ENCODE assay signal across 31 cellular contexts in genomic region chr10:85524001-85524400, GRCh38.
A peak's percentile ranks its signal among the peaks of the same experiment; 100 is the strongest.
DNase-seq lines count a peak whose midpoint lies in the region; ATAC-seq and TF ChIP-seq lines count a peak whose summit lies in the region.
"Had no signal": no experiment of that assay in that cellular context is flagged by ENCODE, and none has a peak within 500 bp of the region (broad histone marks: within the 10 kb centered on the region; RNA-seq: fewer than 3 reads in every experiment).

No MANE protein-coding gene starts in this region.

- peaks cover 3% of the 10 kb centered on the region for H3K27me3 Mint-ChIP-seq in neural progenitor cell (ENCODE audit: insufficient read depth, low read depth)

- no peak overlapping the region for H3K4me2 ChIP-seq in neural progenitor cell
- H3K4me2 ChIP-seq: PC-9 had no signal

- no peaks in the 10 kb centered on the region for H3K79me2 ChIP-seq in neural progenitor cell (ENCODE audit: low read depth)

- DNase-seq in cardiac muscle cell (ENCODE audit: low read depth in 1 of 2, low spot score in 1 of 2), result peak in 1 of 2 donors; percentile 65
- DNase-seq in heart left ventricle, result no peak
- DNase-seq in kidney tubule cell (ENCODE audit: low spot score), result peak; percentile 16
- no peak for DNase-seq in neural progenitor cell (ENCODE audit: low spot score)
- DNase-seq in ureter (ENCODE audit: low spot score), result no peak
- DNase-seq in NCI-H774 (lab: John Stamatoyannopoulos, UW), result no peak
- no peak for DNase-seq in GM19240 (ENCODE audit: insufficient read length, low spot score)
- no peak for DNase-seq in coronary artery (ENCODE audit: low spot score)
- DNase-seq: ACHN; BE2C; Calu3; CD8-positive, alpha-beta memory T cell; DND-41; GOT3; HFFc6; Kasumi-1; MV-4-11; NCI-H1105 treated with DMSO at 0.1 percent for 48 hours; NCI-H146; NCI-H1930; NCI-H2107; NCI-H446; NCI-H524 treated with DMSO at 0.1 percent for 48 hours; NK-92 treated with Interleukin-12 subunit alpha and Interleukin-12 subunit beta, amount 100 ng/mL, for 24 hours; PC-9; SJCRH30 had no signal

- H3K36me3 Mint-ChIP-seq in neural progenitor cell, result peaks cover 2% of the 10 kb centered on the region
- H3K36me3 Mint-ChIP-seq: CD14-positive monocyte; CD8-positive, alpha-beta memory T cell had no signal

- peak overlapping the region; percentile 15 for H3K27ac ChIP-seq in cardiac muscle cell
- no peak overlapping the region for H3K27ac ChIP-seq in heart left ventricle
- H3K27ac ChIP-seq in neural progenitor cell, result no peak overlapping the region
- no peak overlapping the region for H3K27ac ChIP-seq in coronary artery
- H3K27ac ChIP-seq: 22Rv1, PC-9, SJCRH30 had no signal

- H3K4me1 ChIP-seq in cardiac muscle cell (ENCODE audit: low read depth), result peaks cover 18% of the 10 kb centered on the region
- no peaks in the 10 kb centered on the region for H3K4me1 ChIP-seq in heart left ventricle
- H3K4me1 ChIP-seq in neural progenitor cell, result peaks cover 11% of the 10 kb centered on the region
- H3K4me1 ChIP-seq: BE2C, HAP-1, SJCRH30 had no signal

- H4K20me1 ChIP-seq in neural progenitor cell (ENCODE audit: low read depth), result no peaks in the 10 kb centered on the region

- H3K4me3 ChIP-seq in cardiac muscle cell, result no peak overlapping the region
- no peak overlapping the region for H3K4me3 ChIP-seq in heart left ventricle
- H3K4me3 ChIP-seq in neural progenitor cell, result no peak overlapping the region
- no peak overlapping the region for H3K4me3 ChIP-seq in coronary artery
- H3K4me3 ChIP-seq: HAP-1, K562, PC-9, SJCRH30 had no signal

- intact Hi-C loops in heart left ventricle (cut with DNase I), result no loop called here

- no peak overlapping the region for H3K9ac ChIP-seq in neural progenitor cell

- no peak overlapping the region for H3K4me3 Mint-ChIP-seq in neural progenitor cell
- H3K4me3 Mint-ChIP-seq: CD14-positive monocyte; CD8-positive, alpha-beta memory T cell; HFFc6 had no signal

- H3K27me3 ChIP-seq in cardiac muscle cell (no peaks in the 10 kb centered on the region), heart left ventricle (peaks cover 0 to 5% (median 0%) of the 10 kb centered on the region in 9 donors), neural progenitor cell (no peaks in the 10 kb centered on the region)
- H3K27me3 ChIP-seq: BE2C, SJCRH30 had no signal

- H3K36me3 ChIP-seq in cardiac muscle cell, result no peaks in the 10 kb centered on the region
- no peaks in the 10 kb centered on the region for H3K36me3 ChIP-seq in heart left ventricle
- no peaks in the 10 kb centered on the region for H3K36me3 ChIP-seq in neural progenitor cell
- H3K36me3 ChIP-seq: BE2C, HAP-1, SJCRH30 had no signal

- H3K9me3 Mint-ChIP-seq in neural progenitor cell, result peaks cover 14% of the 10 kb centered on the region

- no peak for TF ChIP-seq CTCF in cardiac muscle cell (IDR thresholded peaks at IDR 0.05; ENCODE audit: low read depth, low read length)
- TF ChIP-seq CTCF in heart left ventricle (IDR thresholded peaks at IDR 0.05), result no peak
- no peak for TF ChIP-seq CTCF in neural progenitor cell (IDR thresholded peaks at IDR 0.05)
- no peak for TF ChIP-seq CTCF in coronary artery (IDR thresholded peaks at IDR 0.05)

- peaks cover 18% of the 10 kb centered on the region for H3K4me1 Mint-ChIP-seq in neural progenitor cell
- H3K4me1 Mint-ChIP-seq: CD14-positive monocyte; CD8-positive, alpha-beta memory T cell had no signal

- WGBS in heart left ventricle, 4 donors, result 69 to 76% (median 74%) methylated on average over 3 of the region's 3 CpGs

- H3F3A ChIP-seq in neural progenitor cell (ENCODE audit: low read depth), result no peaks in the 10 kb centered on the region

- peak overlapping the region; percentile 68 for H3K27ac Mint-ChIP-seq in neural progenitor cell
- H3K27ac Mint-ChIP-seq: CD14-positive monocyte; CD8-positive, alpha-beta memory T cell; HFFc6 had no signal

- no peak for TF ChIP-seq POLR2A in heart left ventricle (IDR thresholded peaks at IDR 0.05)

- no peak for ATAC-seq in heart left ventricle
- ATAC-seq: K562, Right ventricle myocardium inferior had no signal

- no peak overlapping the region for H2AFZ ChIP-seq in neural progenitor cell (replicated peaks)
- H2AFZ ChIP-seq: PC-9 had no signal

- no peaks in the 10 kb centered on the region for H3K9me3 ChIP-seq in cardiac muscle cell (ENCODE audit: low read depth)
- H3K9me3 ChIP-seq in heart left ventricle, result peaks cover 0 to 17% (median 4%) of the 10 kb centered on the region in 12 donors
- H3K9me3 ChIP-seq in neural progenitor cell (ENCODE audit: low read depth), result no peaks in the 10 kb centered on the region
- H3K9me3 ChIP-seq: BE2C, HAP-1, SJCRH30 had no signal
